In the genomic region with DNA sequence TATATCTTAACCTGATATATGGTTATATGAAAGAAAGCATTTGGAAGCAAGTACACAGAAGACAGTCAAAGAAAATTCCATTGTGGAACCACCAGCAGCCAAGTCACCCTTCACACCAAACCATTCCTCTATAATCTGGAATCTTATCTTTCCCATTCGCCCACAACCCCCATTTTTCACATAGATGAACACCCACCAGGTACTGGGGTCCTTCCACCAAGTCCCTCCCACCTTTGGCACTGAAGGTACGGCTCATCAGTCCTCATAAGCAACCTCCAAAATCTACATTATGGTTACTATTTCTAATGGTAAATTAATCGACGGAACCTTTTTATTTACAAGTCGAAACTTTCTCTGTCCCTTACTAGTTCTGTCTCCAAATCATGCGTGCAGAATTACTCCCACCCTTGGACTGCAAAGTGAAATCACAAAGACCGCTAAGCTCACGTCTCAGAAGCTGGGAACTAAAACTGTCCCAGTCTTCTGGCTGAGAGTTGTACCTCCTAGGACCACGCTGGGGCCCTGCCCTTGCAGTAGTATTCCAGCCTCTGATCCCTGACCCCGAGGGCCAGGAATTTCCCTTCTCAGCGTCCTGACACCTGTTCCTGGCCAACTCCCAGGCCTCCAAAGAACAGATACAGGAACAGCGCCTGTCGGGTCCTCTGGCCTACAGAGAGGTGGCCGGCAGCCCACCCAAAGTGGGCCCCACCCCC, we compare ENCODE assay signal across 8 cellular contexts. TPM values are rescaled to one million over a fixed set of nuclear protein-coding genes. Genes with fewer than 3 reads are reported as not detected.
DNase-seq lines count a peak whose midpoint lies in the region; FAIRE-seq and TF ChIP-seq lines count a peak whose summit lies in the region.

No MANE protein-coding gene starts in this region.

- 13% methylated on average over 14 of the region's 14 CpGs for WGBS in smooth muscle cell (ENCODE audit: low lambda C conversion rate)

- H3F3A ChIP-seq in smooth muscle cell (ENCODE audit: low read depth), result no peaks in the 10 kb centered on the region

- H3K9me3 ChIP-seq in astrocyte (ENCODE audit: insufficient read depth, low read depth, low read length), result no peaks in the 10 kb centered on the region
- H3K9me3 ChIP-seq in smooth muscle cell (replicated peaks; ENCODE audit: low read depth), result no peaks in the 10 kb centered on the region

- peaks cover 10% of the 10 kb centered on the region for H3K4me1 Mint-ChIP-seq in astrocyte (ENCODE audit: low read depth, unreplicated experiment)

- H2AFZ ChIP-seq in astrocyte (ENCODE audit: low read depth, low read length), result peak overlapping the region; percentile 98
- H2AFZ ChIP-seq in smooth muscle cell (ENCODE audit: low read depth), result peak overlapping the region; percentile 95

- H3K9ac ChIP-seq in astrocyte (ENCODE audit: low read length) (peak overlapping the region; percentile 91), smooth muscle cell (ENCODE audit: low read depth) (peak overlapping the region; percentile 64)

- no peaks in the 10 kb centered on the region for H3K9me3 Mint-ChIP-seq in astrocyte (ENCODE audit: unreplicated experiment)

- H3K4me1 ChIP-seq in astrocyte (ENCODE audit: insufficient read depth, low read length), result peaks cover 11% of the 10 kb centered on the region
- peaks cover 13% of the 10 kb centered on the region for H3K4me1 ChIP-seq in smooth muscle cell (ENCODE audit: low read depth)

- peaks cover 3% of the 10 kb centered on the region for H3K36me3 Mint-ChIP-seq in astrocyte (ENCODE audit: low read depth, unreplicated experiment)

- no peak for FAIRE-seq in astrocyte (lab: Jason Lieb, UNC)

- peak overlapping the region; percentile 87 for H3K4me3 ChIP-seq in astrocyte (ENCODE audit: insufficient read depth, low read depth, low read length)
- H3K4me3 ChIP-seq in smooth muscle cell, result peak overlapping the region; percentile 76

- H3K4me2 ChIP-seq in astrocyte (ENCODE audit: low read length) (peak overlapping the region; percentile 96), smooth muscle cell (peak overlapping the region; percentile 85)

- peaks cover 56% of the 10 kb centered on the region for H3K79me2 ChIP-seq in astrocyte (ENCODE audit: insufficient read depth, low read length)
- peaks cover 49% of the 10 kb centered on the region for H3K79me2 ChIP-seq in smooth muscle cell (ENCODE audit: low read depth)

- no peaks in the 10 kb centered on the region for H3K27me3 Mint-ChIP-seq in astrocyte (ENCODE audit: low read depth, unreplicated experiment)

- H4K20me1 ChIP-seq in astrocyte (ENCODE audit: insufficient read depth, low read length) (peaks cover 31% of the 10 kb centered on the region), smooth muscle cell (ENCODE audit: low read depth) (peaks cover 30% of the 10 kb centered on the region)

- peak overlapping the region; percentile 87 for H3K4me3 Mint-ChIP-seq in astrocyte (ENCODE audit: unreplicated experiment)

- H3K27me3 ChIP-seq in astrocyte (ENCODE audit: insufficient read depth, low read length) (no peaks in the 10 kb centered on the region), smooth muscle cell (ENCODE audit: low read depth) (no peaks in the 10 kb centered on the region)

- H3K27ac ChIP-seq in astrocyte (ENCODE audit: low read depth, low read length), result peak overlapping the region; percentile 81
- H3K27ac ChIP-seq in smooth muscle cell (ENCODE audit: low read depth), result peak overlapping the region; percentile 57

- peak overlapping the region; percentile 29 for H3K27ac Mint-ChIP-seq in astrocyte (ENCODE audit: unreplicated experiment)

- TF ChIP-seq CTCF in astrocyte (IDR thresholded peaks at IDR 0.05; ENCODE audit: insufficient read depth, low read depth, low read length) (no peak), smooth muscle cell (IDR thresholded peaks at IDR 0.05; ENCODE audit: borderline replicate concordance, insufficient read depth, poor library complexity, severe bottlenecking) (no peak)

- H3K36me3 ChIP-seq in astrocyte (ENCODE audit: insufficient read depth, low read length) (peaks cover 5% of the 10 kb centered on the region), smooth muscle cell (ENCODE audit: low read depth) (peaks cover 6% of the 10 kb centered on the region)

- DNase-seq in NCI-H1092 treated with DMSO at 0.1 percent for 48 hours (lab: John Stamatoyannopoulos, UW) (peak; percentile 52), NCI-H1092 (lab: John Stamatoyannopoulos, UW) (no peak), HCEC 1CT (peak; percentile 8), M059J (ENCODE audit: low read depth) (peak; percentile 38), astrocyte (ENCODE audit: low read depth) (peak; percentile 12), iPS-NIHi11 (ENCODE audit: low spot score) (peak; percentile 42), smooth muscle cell (lab: John Stamatoyannopoulos, UW; ENCODE audit: unreplicated experiment) (no peak), NCI-H526 treated with DMSO at 0.1 percent for 48 hours (lab: John Stamatoyannopoulos, UW) (no peak)

RNA-seq across cellular contexts. Expression of a gene that starts 0.7 kb away (rescaled TPM):
- total RNA-seq in M059J (2014; rRNA removed; shearing (Covaris generic)), result 64.6 and 110 TPM in 2 replicates
- total RNA-seq in astrocyte (94.6 and 104 TPM in 2 replicates), smooth muscle cell (76.0 and 79.1 TPM in 2 replicates)
- 59.6 and 90.7 TPM in 2 replicates for polyA plus RNA-seq in smooth muscle cell

Comparison
In these comparisons a context has a peak if more than half of its experiments do, and no peak if none do; other contexts are left out.
1. DNase-seq: peak in NCI-H1092 treated with DMSO at 0.1 percent for 48 hours (single experiment), HCEC 1CT (single experiment), M059J (single experiment), astrocyte (single experiment) and iPS-NIHi11 (single experiment); none in NCI-H1092 (single experiment), smooth muscle cell (single experiment) and NCI-H526 treated with DMSO at 0.1 percent for 48 hours (single experiment).